Comparison of ENCODE assay signal across 14 cellular contexts in the genomic region with DNA sequence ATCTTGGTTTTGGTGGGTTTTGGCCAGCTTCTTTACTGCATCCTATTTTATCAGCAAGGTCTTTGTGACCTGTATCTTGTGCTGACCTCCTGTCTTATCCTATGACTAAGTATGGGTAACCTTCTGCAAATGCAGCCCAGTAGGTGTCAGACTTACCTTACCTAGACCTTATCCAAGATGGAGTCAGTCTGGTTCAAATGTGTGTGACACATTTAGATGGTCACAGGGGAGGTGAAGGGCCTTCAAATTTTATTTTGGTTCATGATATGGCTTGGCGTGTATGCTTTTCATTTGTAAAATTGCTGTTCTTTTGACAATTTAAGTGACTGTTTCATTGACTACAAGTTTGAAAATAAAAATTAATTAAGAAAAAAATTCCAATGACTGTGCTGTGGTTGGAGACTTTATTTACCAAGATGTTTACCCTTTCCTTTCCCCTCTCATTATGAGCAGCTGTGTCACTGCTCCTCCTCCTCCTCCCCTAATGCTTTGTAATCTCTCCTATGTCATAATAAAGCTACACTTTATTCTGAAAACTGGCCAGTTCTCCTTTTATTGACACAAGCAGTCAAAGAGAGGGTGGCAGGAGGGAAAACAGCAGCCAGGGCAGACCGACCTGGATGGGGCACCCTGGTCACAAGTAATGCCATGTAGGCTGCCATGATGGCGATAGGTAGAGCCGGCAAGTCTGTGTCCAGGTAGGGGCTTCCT. TPM values are rescaled to one million over a fixed set of nuclear protein-coding genes. Genes with fewer than 3 reads are reported as not detected.
DNase-seq lines count a peak whose midpoint lies in the region; ATAC-seq, FAIRE-seq and TF ChIP-seq lines count a peak whose summit lies in the region.
"Had no signal": no experiment of that assay in that cellular context is flagged by ENCODE, and none has a peak within 500 bp of the region (broad histone marks: within the 10 kb centered on the region; RNA-seq: fewer than 3 reads in every experiment).

No MANE protein-coding gene starts in this region.

- no peaks in the 10 kb centered on the region for H3K9me3 ChIP-seq in A549
- no peaks in the 10 kb centered on the region for H3K9me3 ChIP-seq in OCI-LY3 (ENCODE audit: insufficient read depth, low read length)
- H3K9me3 ChIP-seq in endodermal cell (ENCODE audit: control insufficient read depth, low read length): no peaks in the 10 kb centered on the region
- no peaks in the 10 kb centered on the region for H3K9me3 ChIP-seq in HAP-1
- H3K9me3 ChIP-seq: tibial artery had no signal

- no peak overlapping the region for H3K27ac Mint-ChIP-seq in endodermal cell
- H3K27ac Mint-ChIP-seq: activated naive CD4-positive, alpha-beta T cell treated with anti-CD3 and anti-CD28 coated beads, Interleukin-2, amount 50 U/mL, for 24 hours had no signal

- TF ChIP-seq CTCF in A549 (IDR thresholded peaks at IDR 0.05): no peak
- peak; percentile 32 for TF ChIP-seq CTCF in GM10266 (IDR thresholded peaks at IDR 0.05; ENCODE audit: control insufficient read depth, insufficient read depth, low read depth, missing control alignments)
- peak; percentile 20 for TF ChIP-seq CTCF in OCI-LY3 (IDR thresholded peaks at IDR 0.05; ENCODE audit: low read depth, low read length)
- peak; percentile 41 for TF ChIP-seq CTCF in endodermal cell (conservative IDR thresholded peaks at IDR 0.05)

- DNase-seq in A549 (ENCODE audit: low read depth in 1 of 2, low spot score in 1 of 2): peak in 1 of 2 experiments; percentile 47
- no peak for DNase-seq in GM10266 (ENCODE audit: extremely low spot score)
- peak; percentile 38 for DNase-seq in endodermal cell
- DNase-seq in NCI-H226: no peak
- no peak for DNase-seq in HAP-1 (ENCODE audit: low spot score in 2 of 2)
- DNase-seq in mucosa of gallbladder (ENCODE audit: low spot score): no peak
- no peak for DNase-seq in stimulated activated CD8-positive, alpha-beta memory T cell treated with anti-CD3 and anti-CD28 coated beads, Interleukin-4, amount 100 ng/mL, for 48 hours
- DNase-seq: effector CD8-positive, alpha-beta T cell; stimulated activated CD4-positive, alpha-beta T cell treated with anti-CD3 and anti-CD28 coated beads, Interleukin-4, amount 100 ng/mL, for 4 hours had no signal

- H3K4me1 ChIP-seq in A549 (no peaks in the 10 kb centered on the region), OCI-LY3 (ENCODE audit: low read length) (no peaks in the 10 kb centered on the region), endodermal cell (ENCODE audit: control insufficient read depth, insufficient read depth, low read length) (no peaks in the 10 kb centered on the region), HAP-1 (no peaks in the 10 kb centered on the region)
- H3K4me1 ChIP-seq: tibial artery had no signal

- no peak overlapping the region for H3K4me3 ChIP-seq in A549
- no peak overlapping the region for H3K4me3 ChIP-seq in OCI-LY3 (ENCODE audit: low read length)
- no peak overlapping the region for H3K4me3 ChIP-seq in endodermal cell (ENCODE audit: low read length)
- no peak overlapping the region for H3K4me3 ChIP-seq in HAP-1
- H3K4me3 ChIP-seq: tibial artery had no signal

- POLR2A ChIA-PET in A549 (lab: Yijun Ruan, JAX): no interaction called here

- no peaks in the 10 kb centered on the region for H3K36me3 Mint-ChIP-seq in endodermal cell (ENCODE audit: low read depth)
- H3K36me3 Mint-ChIP-seq: activated naive CD4-positive, alpha-beta T cell treated with anti-CD3 and anti-CD28 coated beads, Interleukin-2, amount 50 U/mL, for 24 hours had no signal

- no peak overlapping the region for H3K4me3 Mint-ChIP-seq in endodermal cell
- H3K4me3 Mint-ChIP-seq: activated naive CD4-positive, alpha-beta T cell treated with anti-CD3 and anti-CD28 coated beads, Interleukin-2, amount 50 U/mL, for 24 hours had no signal

- TF ChIP-seq EP300 in A549 (IDR thresholded peaks at IDR 0.05): no peak

- no peaks in the 10 kb centered on the region for H3K79me2 ChIP-seq in OCI-LY3 (ENCODE audit: low read length)

- no peak overlapping the region for H3K4me2 ChIP-seq in A549
- no peak overlapping the region for H3K4me2 ChIP-seq in OCI-LY3 (ENCODE audit: low read length)

- in situ Hi-C loops in HAP-1 (cut with MboI; ENCODE audit: low sequenced_read_pairs): no loop called here

- CTCF ChIA-PET in A549 (lab: Yijun Ruan, JAX): interaction anchor here (1.0 kb wide), 1 partner anchor 71 kb away, joined by 3 read pairs; no protein-coding TSS in a partner anchor

- TF ChIP-seq POLR2A in A549 (IDR thresholded peaks at IDR 0.05; ENCODE audit: low read length): no peak

- 75% methylated on average over 4 of the region's 4 CpGs for WGBS in A549 (ENCODE audit: missing lambda C conversion rate)
- WGBS in endodermal cell (ENCODE audit: insufficient coverage in 1 of 2, insufficient read length in 1 of 2), 2 experiments: 92 to 100% methylated on average over 3 to 4 of the region's 4 CpGs

- H4K20me1 ChIP-seq in OCI-LY3 (ENCODE audit: insufficient read depth, low read length): no peaks in the 10 kb centered on the region

- H3K36me3 ChIP-seq in OCI-LY3 (replicated peaks; ENCODE audit: low read depth, low read length) (no peaks in the 10 kb centered on the region), endodermal cell (ENCODE audit: control insufficient read depth, insufficient read depth, low read length) (no peaks in the 10 kb centered on the region), HAP-1 (replicated peaks) (no peaks in the 10 kb centered on the region)
- H3K36me3 ChIP-seq: tibial artery had no signal

- no peak overlapping the region for H3K9ac ChIP-seq in OCI-LY3 (ENCODE audit: low read length)
- no peak overlapping the region for H3K9ac ChIP-seq in endodermal cell (ENCODE audit: extremely low read depth, low read length, poor library complexity, severe bottlenecking)

- H3K27ac ChIP-seq in A549 (no peak overlapping the region), OCI-LY3 (ENCODE audit: low read length) (no peak overlapping the region), endodermal cell (ENCODE audit: low read depth, low read length) (no peak overlapping the region)
- H3K27ac ChIP-seq: tibial artery had no signal

- no peak for FAIRE-seq in A549 (lab: Jason Lieb, UNC)

- H3K4me1 Mint-ChIP-seq in endodermal cell: peaks cover 12% of the 10 kb centered on the region
- H3K4me1 Mint-ChIP-seq: activated naive CD4-positive, alpha-beta T cell treated with anti-CD3 and anti-CD28 coated beads, Interleukin-2, amount 50 U/mL, for 24 hours had no signal

- peak in 1 of 2 experiments; percentile 43; a peak in 2 of 6 replicates for ATAC-seq in A549

- TF ChIP-seq RAD21 in A549 (conservative IDR thresholded peaks at IDR 0.05 in 1 of 2, IDR thresholded peaks at IDR 0.05 in 1 of 2): peak in 1 of 2 experiments; percentile 51; a peak in 2 of 5 replicates

- H2AFZ ChIP-seq in OCI-LY3 (ENCODE audit: low read depth, low read length): no peak overlapping the region

- no peaks in the 10 kb centered on the region for H3K9me3 Mint-ChIP-seq in endodermal cell
- H3K9me3 Mint-ChIP-seq: activated naive CD4-positive, alpha-beta T cell treated with anti-CD3 and anti-CD28 coated beads, Interleukin-2, amount 50 U/mL, for 24 hours had no signal

- H3K27me3 Mint-ChIP-seq in endodermal cell (ENCODE audit: insufficient read depth): no peaks in the 10 kb centered on the region
- H3K27me3 Mint-ChIP-seq: activated naive CD4-positive, alpha-beta T cell treated with anti-CD3 and anti-CD28 coated beads, Interleukin-2, amount 50 U/mL, for 24 hours had no signal

- H3K27me3 ChIP-seq in OCI-LY3 (ENCODE audit: low read depth, low read length) (no peaks in the 10 kb centered on the region), endodermal cell (ENCODE audit: control insufficient read depth, insufficient read depth, low read length, poor library complexity, severe bottlenecking) (no peaks in the 10 kb centered on the region), HAP-1 (ENCODE audit: low read depth) (no peaks in the 10 kb centered on the region)

TF ChIP-seq in A549, 52 proteins besides CTCF, POLR2A, EP300 and RAD21 (continues in another document):
- peak; percentile 83 for TF ChIP-seq HOXB13 (CRISPR knock-in tag; IDR thresholded peaks at IDR 0.05; ENCODE audit: low read depth)
- peak; percentile 76; the same call in 1 of the 2 replicates for TF ChIP-seq EHF (CRISPR knock-in tag; IDR thresholded peaks at IDR 0.05)
- TF ChIP-seq, protein P1, sequence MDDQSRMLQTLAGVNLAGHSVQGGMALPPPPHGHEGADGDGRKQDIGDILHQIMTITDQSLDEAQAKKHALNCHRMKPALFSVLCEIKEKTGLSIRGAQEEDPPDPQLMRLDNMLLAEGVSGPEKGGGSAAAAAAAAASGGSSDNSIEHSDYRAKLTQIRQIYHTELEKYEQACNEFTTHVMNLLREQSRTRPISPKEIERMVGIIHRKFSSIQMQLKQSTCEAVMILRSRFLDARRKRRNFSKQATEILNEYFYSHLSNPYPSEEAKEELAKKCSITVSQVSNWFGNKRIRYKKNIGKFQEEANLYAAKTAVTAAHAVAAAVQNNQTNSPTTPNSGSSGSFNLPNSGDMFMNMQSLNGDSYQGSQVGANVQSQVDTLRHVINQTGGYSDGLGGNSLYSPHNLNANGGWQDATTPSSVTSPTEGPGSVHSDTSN (IDR thresholded peaks at IDR 0.05): no peak
- TF ChIP-seq KDM1A (IDR thresholded peaks at IDR 0.05; ENCODE audit: low read depth): no peak
- TF ChIP-seq CBX2 (IDR thresholded peaks at IDR 0.05; ENCODE audit: borderline replicate concordance, low read depth): no peak
- TF ChIP-seq ZNF302 (CRISPR knock-in tag; IDR thresholded peaks at IDR 0.05): peak; percentile 87
- peak; percentile 62; the same call in 1 of the 2 replicates for TF ChIP-seq HOXB5 (CRISPR knock-in tag; IDR thresholded peaks at IDR 0.05)
- peak; percentile 82 for TF ChIP-seq ZSCAN20 (CRISPR knock-in tag; IDR thresholded peaks at IDR 0.05)
- TF ChIP-seq FOXS1 (CRISPR knock-in tag; IDR thresholded peaks at IDR 0.05): peak; percentile 69; the same call in 1 of the 2 replicates
- no peak for TF ChIP-seq SMC3 (IDR thresholded peaks at IDR 0.05)
- TF ChIP-seq E2F6 (IDR thresholded peaks at IDR 0.05; ENCODE audit: borderline replicate concordance, low read depth): no peak

RNA-seq across cellular contexts. Expression of gene TNFRSF13B, which starts 49.4 kb away (rescaled TPM):
- polyA plus RNA-seq in A549 (2011; rRNA removed): not detected in 2 replicates
- polyA plus RNA-seq in A549 (2012; cell fraction: cytosol; rRNA removed): not detected in 2 replicates
- polyA plus RNA-seq in A549 (2012; cell fraction: nucleus; rRNA removed): not detected in 2 replicates
- not detected in 3 replicates for polyA plus RNA-seq in A549 (2017; fragmentation: RNase III; extraction: RNeasy Plus Mini Kit Qiagen cat#74134 plus additional on column Dnase treatment)
- polyA minus RNA-seq in A549 (2011; rRNA and poly(A)+ RNA removed): not detected in 2 replicates
- total RNA-seq in endodermal cell: 1 to 10 TPM in 1 of 2 donors, under 1 TPM in 1; 0.97 to 1.6 TPM
- polyA plus RNA-seq in endodermal cell (2013, experiment 1 of 2): 0.21 TPM
- polyA plus RNA-seq in endodermal cell (2013, experiment 2 of 2): 0.33 TPM
- total RNA-seq in mucosa of gallbladder: 0.32 TPM
- total RNA-seq: NCI-H460 had no signal
- polyA plus RNA-seq: neural cell had no signal
